Comparison of ENCODE assay signal across 15 cellular contexts in genomic region chr6:4603856-4604369, GRCh38.
"Had no signal": no experiment of that assay in that cellular context is flagged by ENCODE, and none has a peak within 500 bp of the region (broad histone marks: within the 10 kb centered on the region; RNA-seq: fewer than 3 reads in every experiment).

No MANE protein-coding gene starts in this region.

- H3K27ac Mint-ChIP-seq: activated CD8-positive, alpha-beta memory T cell treated with anti-CD3 and anti-CD28 coated beads, Interleukin-2, amount 10 ng/mL, durations not matched to agents 7 days and 5 days; activated naive CD8-positive, alpha-beta T cell treated with anti-CD3 and anti-CD28 coated beads, Interleukin-2, amount 10 ng/mL, durations not matched to agents 7 days and 5 days; stimulated activated naive CD8-positive, alpha-beta T cell treated with anti-CD3 and anti-CD28 coated beads, Interleukin-15, amount 100 ng/mL, for 72 hours; T-helper 2 cell treated with Interferon-gamma antibody and Interleukin-4, amounts not matched to agents 5 μg/mL and 100 μg/mL, for 36 hours had no signal

- H3K9me3 Mint-ChIP-seq: activated T-cell treated with anti-CD3 and anti-CD28 coated beads, Interleukin-2, amount 50 U/mL, for 4 hours; stimulated activated naive CD8-positive, alpha-beta T cell treated with anti-CD3 and anti-CD28 coated beads, Interleukin-15, amount 100 ng/mL, for 72 hours; T-helper 2 cell treated with Interferon-gamma antibody and Interleukin-4, amounts not matched to agents 5 μg/mL and 100 μg/mL, for 36 hours had no signal

- H3K27me3 Mint-ChIP-seq: activated CD8-positive, alpha-beta memory T cell treated with anti-CD3 and anti-CD28 coated beads, Interleukin-2, amount 10 ng/mL, durations not matched to agents 7 days and 5 days had no signal

- DNase-seq: activated CD4-positive, alpha-beta T cell treated with anti-CD3 and anti-CD28 coated beads, Interleukin-2, amount 50 U/mL, for 48 hours; activated CD8-positive, alpha-beta memory T cell treated with anti-CD3 and anti-CD28 coated beads, Interleukin-2, amount 10 ng/mL, durations not matched to agents 7 days and 5 days; activated effector memory CD4-positive, alpha-beta T cell treated with anti-CD3 and anti-CD28 coated beads, Interleukin-2, amount 50 U/mL, for 16 hours; activated naive CD8-positive, alpha-beta T cell treated with anti-CD3 and anti-CD28 coated beads, Interleukin-2, amount 10 ng/mL, durations not matched to agents 7 days and 5 days; activated T-cell treated with anti-CD3 and anti-CD28 coated beads, Interleukin-2, amount 50 U/mL, for 4 hours; cortex of kidney; effector CD8-positive, alpha-beta T cell; stimulated activated CD4-positive, alpha-beta T cell treated with anti-CD3 and anti-CD28 coated beads, Interleukin-4, amount 100 ng/mL, for 4 hours; stimulated activated naive CD8-positive, alpha-beta T cell treated with anti-CD3 and anti-CD28 coated beads, Interleukin-15, amount 100 ng/mL, for 72 hours had no signal

- ATAC-seq: activated CD4-positive, CD25-positive, alpha-beta regulatory T cell treated with anti-CD3 and anti-CD28 coated beads, Interleukin-2, amount 50 U/mL, for 24 hours; activated CD8-positive, alpha-beta memory T cell treated with anti-CD3 and anti-CD28 coated beads, Interleukin-2, amount 10 ng/mL, durations not matched to agents 7 days and 5 days; activated T-cell treated with anti-CD3 and anti-CD28 coated beads, Interleukin-2, amount 50 U/mL, for 4 hours; stimulated activated naive CD8-positive, alpha-beta T cell treated with anti-CD3 and anti-CD28 coated beads, Interleukin-15, amount 100 ng/mL, for 72 hours had no signal

- H3K36me3 Mint-ChIP-seq: activated CD8-positive, alpha-beta memory T cell treated with anti-CD3 and anti-CD28 coated beads, Interleukin-2, amount 10 ng/mL, durations not matched to agents 7 days and 5 days; activated naive CD8-positive, alpha-beta T cell treated with anti-CD3 and anti-CD28 coated beads, Interleukin-2, amount 10 ng/mL, durations not matched to agents 7 days and 5 days had no signal

- H3K27ac ChIP-seq: ascending aorta, gastroesophageal sphincter, ovary, uterus had no signal

- H3K4me3 ChIP-seq: ascending aorta, gastroesophageal sphincter, ovary, uterus had no signal

- H3K36me3 ChIP-seq: ascending aorta, gastroesophageal sphincter, ovary, uterus had no signal

- H3K4me3 Mint-ChIP-seq: activated CD8-positive, alpha-beta memory T cell treated with anti-CD3 and anti-CD28 coated beads, Interleukin-2, amount 10 ng/mL, durations not matched to agents 7 days and 5 days; activated naive CD8-positive, alpha-beta T cell treated with anti-CD3 and anti-CD28 coated beads, Interleukin-2, amount 10 ng/mL, durations not matched to agents 7 days and 5 days; activated T-cell treated with anti-CD3 and anti-CD28 coated beads, Interleukin-2, amount 50 U/mL, for 4 hours; stimulated activated naive CD8-positive, alpha-beta T cell treated with anti-CD3 and anti-CD28 coated beads, Interleukin-15, amount 100 ng/mL, for 72 hours; T-helper 2 cell treated with Interferon-gamma antibody and Interleukin-4, amounts not matched to agents 5 μg/mL and 100 μg/mL, for 36 hours had no signal

- H3K27me3 ChIP-seq: ascending aorta, gastroesophageal sphincter, ovary, uterus had no signal

- H3K9me3 ChIP-seq: ascending aorta, gastroesophageal sphincter, ovary, uterus had no signal
